In the genomic region with DNA sequence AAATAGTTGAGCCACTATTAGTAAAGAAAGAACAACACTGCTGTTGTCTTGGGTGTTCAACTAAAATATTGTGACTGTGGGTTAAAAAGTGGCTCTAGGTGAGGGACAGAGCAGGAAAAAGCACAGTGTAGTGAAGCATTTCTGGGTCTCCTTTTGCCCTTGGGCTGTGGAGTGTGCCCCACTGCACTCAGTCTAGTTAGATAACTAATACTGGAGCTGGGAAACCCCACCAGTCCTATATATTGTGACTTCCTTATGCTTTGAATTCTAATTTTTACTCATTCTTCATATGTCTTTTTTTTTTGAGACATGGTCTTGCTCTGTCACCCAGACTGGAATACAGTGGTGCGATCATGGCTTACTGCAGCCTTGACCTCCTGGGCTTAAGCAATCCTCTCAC, we compare ENCODE assay signal across 28 cellular contexts.
"Had no signal": no experiment of that assay in that cellular context is flagged by ENCODE, and none has a peak within 500 bp of the region (broad histone marks: within the 10 kb centered on the region; RNA-seq: fewer than 3 reads in every experiment).

No MANE protein-coding gene starts in this region.

- H3K27me3 ChIP-seq: stomach, suprapubic skin, testis, thyroid gland, tibial artery, tibial nerve, transverse colon, upper lobe of left lung, upper lobe of right lung, uterus, vagina had no signal

- ATAC-seq: stimulated activated effector memory CD8-positive, alpha-beta T cell treated with anti-CD3 and anti-CD28 coated beads, Interleukin-12 subunit alpha, Interleukin-12 subunit beta, amount 100 ng/mL, for 72 hours; stimulated activated memory B cell treated with anti-CD40 and anti-IgM and Interleukin-4, amounts not matched to agents 10 μg/mL and 1 μg/mL and 100 μg/mL, for 72 hours; stimulated activated naive CD8-positive, alpha-beta T cell treated with anti-CD3 and anti-CD28 coated beads, Interleukin-15, amount 100 ng/mL, for 72 hours; stimulated activated naive CD8-positive, alpha-beta T cell treated with anti-CD3 and anti-CD28 coated beads, Interleukin-15, Interleukin-2, amounts not matched to agents 100 U/mL and 50 U/mL, for 24 hours; upper lobe of right lung had no signal

- DNase-seq: stimulated activated CD4-positive, alpha-beta T cell treated with anti-CD3 and anti-CD28 coated beads, Interleukin-2, amount 100 ng/mL, for 48 hours; stimulated activated CD4-positive, alpha-beta T cell treated with anti-CD3 and anti-CD28 coated beads, Interleukin-4, amount 100 ng/mL, for 1 hour; stimulated activated CD4-positive, alpha-beta T cell treated with anti-CD3 and anti-CD28 coated beads, Interleukin-4, amount 100 ng/mL, for 24 hours; stimulated activated CD4-positive, alpha-beta T cell treated with anti-CD3 and anti-CD28 coated beads, Interleukin-4, amount 100 ng/mL, for 4 hours; stimulated activated CD8-positive, alpha-beta memory T cell treated with anti-CD3 and anti-CD28 coated beads, Interleukin-4, amount 100 ng/mL, for 48 hours; stimulated activated naive CD4-positive, alpha-beta T cell; stimulated activated naive CD4-positive, alpha-beta T cell treated with Interleukin-2 at 50 U/mL for 16 hours; stimulated activated naive CD8-positive, alpha-beta T cell treated with anti-CD3 and anti-CD28 coated beads, Interleukin-15, amount 100 ng/mL, for 72 hours; stimulated activated naive CD8-positive, alpha-beta T cell treated with anti-CD3 and anti-CD28 coated beads, Interleukin-15, Interleukin-2, amounts not matched to agents 100 U/mL and 50 U/mL, for 24 hours; stomach; substantia nigra; testis; thyroid gland; tibial artery; transverse colon; trophoblast cell; upper lobe of left lung; upper lobe of right lung; uterus had no signal

- H3K9me3 Mint-ChIP-seq: stimulated activated effector memory CD8-positive, alpha-beta T cell treated with anti-CD3 and anti-CD28 coated beads, Interleukin-12 subunit alpha, Interleukin-12 subunit beta, amount 100 ng/mL, for 72 hours; stimulated activated memory B cell treated with anti-CD40 and anti-IgM and Interleukin-4, amounts not matched to agents 10 μg/mL and 1 μg/mL and 100 μg/mL, for 72 hours; stimulated activated naive CD8-positive, alpha-beta T cell treated with anti-CD3 and anti-CD28 coated beads, Interleukin-15, amount 100 ng/mL, for 72 hours; stimulated activated naive CD8-positive, alpha-beta T cell treated with anti-CD3 and anti-CD28 coated beads, Interleukin-15, Interleukin-2, amounts not matched to agents 100 ng/mL and 50 ng/mL, for 24 hours; type B pancreatic cell had no signal

- FAIRE-seq: urothelium cell line had no signal

- H3K27me3 Mint-ChIP-seq: stimulated activated memory B cell treated with anti-CD40 and anti-IgM and Interleukin-4, amounts not matched to agents 10 μg/mL and 1 μg/mL and 100 μg/mL, for 72 hours; stimulated activated naive CD8-positive, alpha-beta T cell treated with anti-CD3 and anti-CD28 coated beads, Interleukin-15, amount 100 ng/mL, for 72 hours; stimulated activated naive CD8-positive, alpha-beta T cell treated with anti-CD3 and anti-CD28 coated beads, Interleukin-15, Interleukin-2, amounts not matched to agents 100 ng/mL and 50 ng/mL, for 24 hours; type B pancreatic cell had no signal

- H3K27ac ChIP-seq: stomach, suprapubic skin, testis, thoracic aorta, thyroid gland, tibial artery, tibial nerve, transverse colon, upper lobe of left lung, upper lobe of right lung, uterus, vagina had no signal

- H3K27ac Mint-ChIP-seq: stimulated activated effector memory CD8-positive, alpha-beta T cell treated with anti-CD3 and anti-CD28 coated beads, Interleukin-12 subunit alpha, Interleukin-12 subunit beta, amount 100 ng/mL, for 72 hours; stimulated activated memory B cell treated with anti-CD40 and anti-IgM and Interleukin-4, amounts not matched to agents 10 μg/mL and 1 μg/mL and 100 μg/mL, for 72 hours; stimulated activated naive CD8-positive, alpha-beta T cell treated with anti-CD3 and anti-CD28 coated beads, Interleukin-15, Interleukin-2, amounts not matched to agents 100 ng/mL and 50 ng/mL, for 24 hours; type B pancreatic cell had no signal

- H3K4me3 Mint-ChIP-seq: stimulated activated effector memory CD8-positive, alpha-beta T cell treated with anti-CD3 and anti-CD28 coated beads, Interleukin-12 subunit alpha, Interleukin-12 subunit beta, amount 100 ng/mL, for 72 hours; stimulated activated memory B cell treated with anti-CD40 and anti-IgM and Interleukin-4, amounts not matched to agents 10 μg/mL and 1 μg/mL and 100 μg/mL, for 72 hours; stimulated activated naive CD8-positive, alpha-beta T cell treated with anti-CD3 and anti-CD28 coated beads, Interleukin-15, amount 100 ng/mL, for 72 hours; stimulated activated naive CD8-positive, alpha-beta T cell treated with anti-CD3 and anti-CD28 coated beads, Interleukin-15, Interleukin-2, amounts not matched to agents 100 ng/mL and 50 ng/mL, for 24 hours; type B pancreatic cell had no signal

- H3K36me3 ChIP-seq: stomach, suprapubic skin, thoracic aorta, thyroid gland, tibial artery, tibial nerve, transverse colon, upper lobe of left lung, upper lobe of right lung, uterus, vagina had no signal

- H3K4me1 ChIP-seq: suprapubic skin, testis, thyroid gland, tibial artery, tibial nerve, transverse colon, upper lobe of left lung, upper lobe of right lung, uterus, vagina had no signal

- H3K9me3 ChIP-seq: stomach, suprapubic skin, testis, thoracic aorta, thyroid gland, tibial artery, tibial nerve, transverse colon, upper lobe of left lung, upper lobe of right lung, uterus, vagina had no signal

- H3K36me3 Mint-ChIP-seq: stimulated activated effector memory CD8-positive, alpha-beta T cell treated with anti-CD3 and anti-CD28 coated beads, Interleukin-12 subunit alpha, Interleukin-12 subunit beta, amount 100 ng/mL, for 72 hours; type B pancreatic cell had no signal

- H3K4me3 ChIP-seq: stomach, suprapubic skin, testis, thoracic aorta, thyroid gland, tibial artery, tibial nerve, transverse colon, upper lobe of left lung, upper lobe of right lung, uterus, vagina had no signal
